Comparison of ENCODE assay signal across 1 cellular context in the genomic region with DNA sequence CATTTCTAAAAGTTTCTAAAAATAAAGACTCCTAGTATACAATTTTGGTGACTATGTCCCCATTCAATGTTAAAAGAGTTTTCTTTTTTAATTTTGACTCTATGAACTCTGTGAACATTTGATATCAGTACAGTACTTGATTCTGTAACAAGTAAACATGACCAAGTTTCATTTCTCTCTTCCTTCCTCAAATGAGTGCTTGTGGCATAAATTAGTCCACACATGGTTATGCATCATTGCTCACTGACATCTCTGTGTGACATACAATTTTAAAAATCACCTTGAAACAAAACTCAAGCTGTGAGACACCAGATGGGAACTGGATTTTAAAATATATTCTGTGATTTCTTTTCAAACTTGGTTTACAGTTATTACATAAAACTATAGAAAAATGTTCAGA.
TF ChIP-seq lines count a peak whose summit lies in the region.

No MANE protein-coding gene starts in this region.

TF ChIP-seq in GM12878, 131 proteins besides CTCF, POLR2A, EP300 and RAD21 (continued from another document and continues in another):
- TF ChIP-seq RELB (IDR thresholded peaks at IDR 0.05; ENCODE audit: low read depth) = peak; percentile 56; the same call in 1 of the 2 replicates
- TF ChIP-seq, protein P1, sequence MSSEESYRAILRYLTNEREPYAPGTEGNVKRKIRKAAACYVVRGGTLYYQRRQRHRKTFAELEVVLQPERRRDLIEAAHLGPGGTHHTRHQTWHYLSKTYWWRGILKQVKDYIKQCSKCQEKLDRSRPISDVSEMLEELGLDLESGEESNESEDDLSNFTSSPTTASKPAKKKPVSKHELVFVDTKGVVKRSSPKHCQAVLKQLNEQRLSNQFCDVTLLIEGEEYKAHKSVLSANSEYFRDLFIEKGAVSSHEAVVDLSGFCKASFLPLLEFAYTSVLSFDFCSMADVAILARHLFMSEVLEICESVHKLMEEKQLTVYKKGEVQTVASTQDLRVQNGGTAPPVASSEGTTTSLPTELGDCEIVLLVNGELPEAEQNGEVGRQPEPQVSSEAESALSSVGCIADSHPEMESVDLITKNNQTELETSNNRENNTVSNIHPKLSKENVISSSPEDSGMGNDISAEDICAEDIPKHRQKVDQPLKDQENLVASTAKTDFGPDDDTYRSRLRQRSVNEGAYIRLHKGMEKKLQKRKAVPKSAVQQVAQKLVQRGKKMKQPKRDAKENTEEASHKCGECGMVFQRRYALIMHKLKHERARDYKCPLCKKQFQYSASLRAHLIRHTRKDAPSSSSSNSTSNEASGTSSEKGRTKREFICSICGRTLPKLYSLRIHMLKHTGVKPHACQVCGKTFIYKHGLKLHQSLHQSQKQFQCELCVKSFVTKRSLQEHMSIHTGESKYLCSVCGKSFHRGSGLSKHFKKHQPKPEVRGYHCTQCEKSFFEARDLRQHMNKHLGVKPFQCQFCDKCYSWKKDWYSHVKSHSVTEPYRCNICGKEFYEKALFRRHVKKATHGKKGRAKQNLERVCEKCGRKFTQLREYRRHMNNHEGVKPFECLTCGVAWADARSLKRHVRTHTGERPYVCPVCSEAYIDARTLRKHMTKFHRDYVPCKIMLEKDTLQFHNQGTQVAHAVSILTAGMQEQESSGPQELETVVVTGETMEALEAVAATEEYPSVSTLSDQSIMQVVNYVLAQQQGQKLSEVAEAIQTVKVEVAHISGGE (CRISPR knock-in tag; IDR thresholded peaks at IDR 0.05) = no peak
- TF ChIP-seq CREB1 (IDR thresholded peaks at IDR 0.05; ENCODE audit: low read depth) = no peak
- no peak for TF ChIP-seq ZSCAN29 (IDR thresholded peaks at IDR 0.05)
- TF ChIP-seq CREM (IDR thresholded peaks at IDR 0.05; ENCODE audit: low read depth) = no peak
- no peak for TF ChIP-seq KLF5 (IDR thresholded peaks at IDR 0.05; ENCODE audit: partially characterized antibody)
- TF ChIP-seq RELA (IDR thresholded peaks at IDR 0.05; ENCODE audit: borderline replicate concordance, partially characterized antibody) = no peak
- no peak for TF ChIP-seq ASH2L (IDR thresholded peaks at IDR 0.05; ENCODE audit: borderline replicate concordance, low read depth)
- TF ChIP-seq ESRRA (IDR thresholded peaks at IDR 0.05; ENCODE audit: low read length) = no peak
- TF ChIP-seq POU2F2 (IDR thresholded peaks at IDR 0.05; ENCODE audit: borderline replicate concordance, low read depth, low read length) = 0 out of 3 replicates have a peak, but pooled peaks have one; percentile 25
- no peak for TF ChIP-seq RFX5 (IDR thresholded peaks at IDR 0.05; ENCODE audit: low read depth, low read length)
- TF ChIP-seq KAT2A (conservative IDR thresholded peaks at IDR 0.05; ENCODE audit: control insufficient read depth, low read depth, low read length) = no peak
- 0 out of 2 replicates have a peak, but pooled peaks have one; percentile 50 for TF ChIP-seq CBX5 (IDR thresholded peaks at IDR 0.05; ENCODE audit: low read depth)
- TF ChIP-seq ZNF687 (IDR thresholded peaks at IDR 0.05) = no peak
- no peak for TF ChIP-seq ZNF274 (IDR thresholded peaks at IDR 0.05; ENCODE audit: insufficient read depth, insufficient read length)
- no peak for TF ChIP-seq HDGF (IDR thresholded peaks at IDR 0.05)
- TF ChIP-seq TARDBP (IDR thresholded peaks at IDR 0.05; ENCODE audit: borderline replicate concordance) = no peak
- TF ChIP-seq, protein P2, sequence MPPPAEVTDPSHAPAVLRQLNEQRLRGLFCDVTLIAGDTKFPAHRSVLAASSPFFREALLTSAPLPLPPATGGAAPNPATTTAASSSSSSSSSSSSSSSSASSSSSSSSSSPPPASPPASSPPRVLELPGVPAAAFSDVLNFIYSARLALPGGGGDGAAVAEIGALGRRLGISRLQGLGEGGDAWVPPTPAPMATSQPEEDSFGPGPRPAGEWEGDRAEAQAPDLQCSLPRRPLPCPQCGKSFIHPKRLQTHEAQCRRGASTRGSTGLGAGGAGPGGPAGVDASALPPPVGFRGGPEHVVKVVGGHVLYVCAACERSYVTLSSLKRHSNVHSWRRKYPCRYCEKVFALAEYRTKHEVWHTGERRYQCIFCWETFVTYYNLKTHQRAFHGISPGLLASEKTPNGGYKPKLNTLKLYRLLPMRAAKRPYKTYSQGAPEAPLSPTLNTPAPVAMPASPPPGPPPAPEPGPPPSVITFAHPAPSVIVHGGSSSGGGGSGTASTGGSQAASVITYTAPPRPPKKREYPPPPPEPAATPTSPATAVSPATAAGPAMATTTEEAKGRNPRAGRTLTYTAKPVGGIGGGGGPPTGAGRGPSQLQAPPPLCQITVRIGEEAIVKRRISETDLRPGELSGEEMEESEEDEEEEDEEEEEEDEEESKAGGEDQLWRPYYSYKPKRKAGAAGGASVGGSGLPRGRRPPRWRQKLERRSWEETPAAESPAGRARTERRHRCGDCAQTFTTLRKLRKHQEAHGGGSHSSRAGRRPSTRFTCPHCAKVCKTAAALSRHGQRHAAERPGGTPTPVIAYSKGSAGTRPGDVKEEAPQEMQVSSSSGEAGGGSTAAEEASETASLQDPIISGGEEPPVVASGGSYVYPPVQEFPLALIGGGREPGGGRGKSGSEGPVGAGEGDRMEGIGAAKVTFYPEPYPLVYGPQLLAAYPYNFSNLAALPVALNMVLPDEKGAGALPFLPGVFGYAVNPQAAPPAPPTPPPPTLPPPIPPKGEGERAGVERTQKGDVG (CRISPR knock-in tag; IDR thresholded peaks at IDR 0.05) = no peak
- TF ChIP-seq FOXK2 (IDR thresholded peaks at IDR 0.05) = no peak
- TF ChIP-seq MTA2 (IDR thresholded peaks at IDR 0.05; ENCODE audit: low read depth) = peak; percentile 92
- no peak for TF ChIP-seq NFIC (IDR thresholded peaks at IDR 0.05; ENCODE audit: low read depth, low read length)
- no peak for TF ChIP-seq SIN3A (IDR thresholded peaks at IDR 0.05; ENCODE audit: low read depth, low read length)
- no peak for TF ChIP-seq CUX1 (IDR thresholded peaks at IDR 0.05; ENCODE audit: insufficient replicate concordance, low read depth, low read length)
- TF ChIP-seq ZNF24 (IDR thresholded peaks at IDR 0.05) = peak; percentile 69
- TF ChIP-seq EED (IDR thresholded peaks at IDR 0.05; ENCODE audit: low read depth) = no peak
- TF ChIP-seq NR2F1 (conservative IDR thresholded peaks at IDR 0.05) = peak; percentile 52; the same call in 1 of the 2 replicates
- TF ChIP-seq, protein P3, sequence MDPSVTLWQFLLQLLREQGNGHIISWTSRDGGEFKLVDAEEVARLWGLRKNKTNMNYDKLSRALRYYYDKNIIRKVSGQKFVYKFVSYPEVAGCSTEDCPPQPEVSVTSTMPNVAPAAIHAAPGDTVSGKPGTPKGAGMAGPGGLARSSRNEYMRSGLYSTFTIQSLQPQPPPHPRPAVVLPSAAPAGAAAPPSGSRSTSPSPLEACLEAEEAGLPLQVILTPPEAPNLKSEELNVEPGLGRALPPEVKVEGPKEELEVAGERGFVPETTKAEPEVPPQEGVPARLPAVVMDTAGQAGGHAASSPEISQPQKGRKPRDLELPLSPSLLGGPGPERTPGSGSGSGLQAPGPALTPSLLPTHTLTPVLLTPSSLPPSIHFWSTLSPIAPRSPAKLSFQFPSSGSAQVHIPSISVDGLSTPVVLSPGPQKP (IDR thresholded peaks at IDR 0.05; ENCODE audit: low read depth, low read length) = no peak
- TF ChIP-seq ATF7 (IDR thresholded peaks at IDR 0.05; ENCODE audit: low read depth) = peak; percentile 63
- TF ChIP-seq HDAC6 (IDR thresholded peaks at IDR 0.05; ENCODE audit: unreplicated experiment) = no peak
- TF ChIP-seq SMAD5 (IDR thresholded peaks at IDR 0.05; ENCODE audit: low read depth) = no peak
- TF ChIP-seq NR2C1 (IDR thresholded peaks at IDR 0.05) = no peak; the same call in 1 of the 2 replicates
- TF ChIP-seq, protein P4, sequence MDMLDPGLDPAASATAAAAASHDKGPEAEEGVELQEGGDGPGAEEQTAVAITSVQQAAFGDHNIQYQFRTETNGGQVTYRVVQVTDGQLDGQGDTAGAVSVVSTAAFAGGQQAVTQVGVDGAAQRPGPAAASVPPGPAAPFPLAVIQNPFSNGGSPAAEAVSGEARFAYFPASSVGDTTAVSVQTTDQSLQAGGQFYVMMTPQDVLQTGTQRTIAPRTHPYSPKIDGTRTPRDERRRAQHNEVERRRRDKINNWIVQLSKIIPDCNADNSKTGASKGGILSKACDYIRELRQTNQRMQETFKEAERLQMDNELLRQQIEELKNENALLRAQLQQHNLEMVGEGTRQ (IDR thresholded peaks at IDR 0.05; ENCODE audit: borderline replicate concordance, low read depth, low read length) = no peak
- TF ChIP-seq RAD51 (IDR thresholded peaks at IDR 0.05) = no peak
- no peak for TF ChIP-seq EGR1 (IDR thresholded peaks at IDR 0.05; ENCODE audit: borderline replicate concordance in 1 of 2, low read depth in 2 of 2, low read length in 2 of 2)
- TF ChIP-seq, protein P5, sequence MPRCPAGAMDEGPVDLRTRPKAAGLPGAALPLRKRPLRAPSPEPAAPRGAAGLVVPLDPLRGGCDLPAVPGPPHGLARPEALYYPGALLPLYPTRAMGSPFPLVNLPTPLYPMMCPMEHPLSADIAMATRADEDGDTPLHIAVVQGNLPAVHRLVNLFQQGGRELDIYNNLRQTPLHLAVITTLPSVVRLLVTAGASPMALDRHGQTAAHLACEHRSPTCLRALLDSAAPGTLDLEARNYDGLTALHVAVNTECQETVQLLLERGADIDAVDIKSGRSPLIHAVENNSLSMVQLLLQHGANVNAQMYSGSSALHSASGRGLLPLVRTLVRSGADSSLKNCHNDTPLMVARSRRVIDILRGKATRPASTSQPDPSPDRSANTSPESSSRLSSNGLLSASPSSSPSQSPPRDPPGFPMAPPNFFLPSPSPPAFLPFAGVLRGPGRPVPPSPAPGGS (IDR thresholded peaks at IDR 0.05; ENCODE audit: borderline replicate concordance, insufficient read depth, low read depth, low read length, poor library complexity, severe bottlenecking) = no peak
